ENCODE assay signal across 21 cellular contexts in the genomic region with DNA sequence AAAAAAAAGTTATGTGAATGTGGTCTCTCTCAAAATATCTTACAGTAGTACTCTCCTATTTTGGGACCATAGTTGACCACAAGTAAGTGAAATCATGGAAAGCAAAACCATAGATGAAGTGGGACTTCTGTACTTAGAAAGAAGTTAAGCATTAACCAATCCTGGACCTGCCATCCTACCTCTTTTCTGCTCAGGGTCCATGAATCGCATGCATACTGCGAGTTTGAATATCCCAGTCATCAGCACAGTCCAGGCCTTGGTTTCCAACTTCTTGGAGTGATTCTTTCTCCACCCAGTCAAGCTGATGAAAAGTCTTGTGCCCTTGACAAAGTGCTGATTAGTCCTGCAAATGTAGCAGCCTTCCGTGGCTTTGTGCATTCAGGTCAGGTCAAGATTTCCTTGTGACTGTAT. TPM values are rescaled to one million over a fixed set of nuclear protein-coding genes. Genes with fewer than 3 reads are reported as not detected.
DNase-seq lines count a peak whose midpoint lies in the region; ATAC-seq and FAIRE-seq lines count a peak whose summit lies in the region.
"Had no signal": no experiment of that assay in that cellular context is flagged by ENCODE, and none has a peak within 500 bp of the region (broad histone marks: within the 10 kb centered on the region; RNA-seq: fewer than 3 reads in every experiment).

No MANE protein-coding gene starts in this region.

- no peaks in the 10 kb centered on the region for H3K9me3 ChIP-seq in small intestine (ENCODE audit: control insufficient read depth, low read depth)
- H3K9me3 ChIP-seq: transverse colon had no signal

- H3K4me1 ChIP-seq in small intestine (ENCODE audit: control insufficient read depth in 2 of 2, insufficient read depth in 1 of 2, low read depth in 1 of 2, low read length in 1 of 2): peaks cover 0 to 3% of the 10 kb centered on the region in 2 donors

- H3K27ac Mint-ChIP-seq in natural killer cell treated with Interleukin-12 subunit alpha and Interleukin-12 subunit beta and Interleukin-15 and Interleukin-18, amount 100 ng/mL, for 72 hours: no peak overlapping the region
- H3K27ac Mint-ChIP-seq: activated CD4-positive, alpha-beta memory T cell treated with anti-CD3 and anti-CD28 coated beads, Interleukin-2, amount 10 ng/mL, durations not matched to agents 7 days and 5 days; activated naive CD4-positive, alpha-beta T cell treated with anti-CD3 and anti-CD28 coated beads, Interleukin-2, amount 50 U/mL, for 24 hours had no signal

- no peak for FAIRE-seq in small intestine (lab: Jason Lieb, UNC)

- H3K36me3 ChIP-seq in small intestine (ENCODE audit: control insufficient read depth in 2 of 2, insufficient read depth in 2 of 2, low read length in 2 of 2): no peaks in the 10 kb centered on the region
- H3K36me3 ChIP-seq: BLaER1 treated with 17β-estradiol and CSF1 and Interleukin-3, amounts not matched to agents 10 nM and 100 nM; transverse colon had no signal

- DNase-seq in HCEC 1CT: peak; percentile 41
- DNase-seq in RPMI7951 (ENCODE audit: low read depth): peak; percentile 79
- DNase-seq in glomerular visceral epithelial cell (ENCODE audit: extremely low spot score): peak; percentile 92
- peak; percentile 9 for DNase-seq in small intestine
- DNase-seq in natural killer cell treated with Interleukin-12 subunit alpha and Interleukin-12 subunit beta and Interleukin-15 and Interleukin-18, amount 100 ng/mL, for 72 hours (ENCODE audit: low spot score): no peak
- DNase-seq in inferior parietal cortex (ENCODE audit: extremely low spot score): no peak
- DNase-seq in activated CD4-positive, alpha-beta T cell treated with anti-CD3 and anti-CD28 coated beads for 1 hour: no peak
- DNase-seq in DMS79 treated with DMSO at 0.1 percent for 48 hours (lab: John Stamatoyannopoulos, UW): no peak
- DNase-seq: activated CD4-positive, alpha-beta memory T cell treated with anti-CD3 and anti-CD28 coated beads, Interleukin-2, amount 10 ng/mL, durations not matched to agents 7 days and 5 days; activated T-cell treated with anti-CD3 and anti-CD28 coated beads, Interleukin-2, amount 50 U/mL, for 48 hours; DMS 273 treated with DMSO at 0.1 percent for 48 hours; dorsolateral prefrontal cortex; MM.1S; NCI-H748 treated with DMSO at 0.1 percent for 48 hours; stimulated activated naive CD4-positive, alpha-beta T cell; transverse colon had no signal

- no peaks in the 10 kb centered on the region for H3K27me3 ChIP-seq in small intestine (ENCODE audit: control insufficient read depth in 2 of 2, insufficient read depth in 2 of 2, low read length in 2 of 2)
- H3K27me3 ChIP-seq: BLaER1 treated with 17β-estradiol and CSF1 and Interleukin-3, amounts not matched to agents 10 nM and 100 nM; dorsolateral prefrontal cortex; transverse colon had no signal

- no peaks in the 10 kb centered on the region for H3K27me3 Mint-ChIP-seq in natural killer cell treated with Interleukin-12 subunit alpha and Interleukin-12 subunit beta and Interleukin-15 and Interleukin-18, amount 100 ng/mL, for 72 hours
- H3K27me3 Mint-ChIP-seq: activated naive CD4-positive, alpha-beta T cell treated with anti-CD3 and anti-CD28 coated beads, Interleukin-2, amount 50 U/mL, for 24 hours had no signal

- WGBS in small intestine, 3 donors: 22 to 46% (median 29%) methylated on average over 3 of the region's 3 CpGs

- no peak overlapping the region for H3K4me3 Mint-ChIP-seq in natural killer cell treated with Interleukin-12 subunit alpha and Interleukin-12 subunit beta and Interleukin-15 and Interleukin-18, amount 100 ng/mL, for 72 hours
- H3K4me3 Mint-ChIP-seq: activated CD4-positive, alpha-beta memory T cell treated with anti-CD3 and anti-CD28 coated beads, Interleukin-2, amount 10 ng/mL, durations not matched to agents 7 days and 5 days; activated naive CD4-positive, alpha-beta T cell treated with anti-CD3 and anti-CD28 coated beads, Interleukin-2, amount 50 U/mL, for 24 hours; nephron had no signal

- H3K4me1 Mint-ChIP-seq in natural killer cell treated with Interleukin-12 subunit alpha and Interleukin-12 subunit beta and Interleukin-15 and Interleukin-18, amount 100 ng/mL, for 72 hours (ENCODE audit: low read depth in 2 of 2): no peaks in the 10 kb centered on the region
- H3K4me1 Mint-ChIP-seq: activated naive CD4-positive, alpha-beta T cell treated with anti-CD3 and anti-CD28 coated beads, Interleukin-2, amount 50 U/mL, for 24 hours had no signal

- H3K9me3 Mint-ChIP-seq in natural killer cell treated with Interleukin-12 subunit alpha and Interleukin-12 subunit beta and Interleukin-15 and Interleukin-18, amount 100 ng/mL, for 72 hours: no peaks in the 10 kb centered on the region
- H3K9me3 Mint-ChIP-seq: activated CD4-positive, alpha-beta memory T cell treated with anti-CD3 and anti-CD28 coated beads, Interleukin-2, amount 10 ng/mL, durations not matched to agents 7 days and 5 days; activated naive CD4-positive, alpha-beta T cell treated with anti-CD3 and anti-CD28 coated beads, Interleukin-2, amount 50 U/mL, for 24 hours had no signal

- no peak for ATAC-seq in natural killer cell treated with Interleukin-12 subunit alpha and Interleukin-12 subunit beta and Interleukin-15 and Interleukin-18, amount 100 ng/mL, for 72 hours
- ATAC-seq: esophagus mucosa, Panc1 had no signal

- H3K36me3 Mint-ChIP-seq in natural killer cell treated with Interleukin-12 subunit alpha and Interleukin-12 subunit beta and Interleukin-15 and Interleukin-18, amount 100 ng/mL, for 72 hours: no peaks in the 10 kb centered on the region
- H3K36me3 Mint-ChIP-seq: activated naive CD4-positive, alpha-beta T cell treated with anti-CD3 and anti-CD28 coated beads, Interleukin-2, amount 50 U/mL, for 24 hours had no signal

- H3K4me3 ChIP-seq in small intestine (ENCODE audit: low read depth in 1 of 2, low read length in 2 of 2): no peak overlapping the region
- H3K4me3 ChIP-seq: BLaER1 treated with 17β-estradiol and CSF1 and Interleukin-3, amounts not matched to agents 10 nM and 100 nM; dorsolateral prefrontal cortex; transverse colon had no signal

- H3K27ac ChIP-seq in small intestine (ENCODE audit: low read depth in 1 of 2, low read length in 1 of 2): no peak overlapping the region
- H3K27ac ChIP-seq: BLaER1 treated with 17β-estradiol and CSF1 and Interleukin-3, amounts not matched to agents 10 nM and 100 nM; transverse colon had no signal

RNA-seq across cellular contexts. Expression of gene RNF217, which starts 46.0 kb away (rescaled TPM):
- 8.0 and 10.3 TPM in 2 replicates for total RNA-seq in RPMI7951 (2014; rRNA removed; shearing (Covaris generic))
- 1 to 10 TPM in 1 of 3 donors, under 1 TPM in 2; 0.54 to 2.8 (median 0.67) TPM for polyA plus RNA-seq in small intestine
- 1 to 10 TPM; 1.4 to 3.6 TPM for total RNA-seq in natural killer cell treated with Interleukin-12 subunit alpha and Interleukin-12 subunit beta and Interleukin-15 and Interleukin-18, amount 100 ng/mL, for 72 hours

Comparison
In these comparisons a context has a peak if more than half of its experiments do, and no peak if none do; other contexts are left out.
1. DNase-seq: peak in HCEC 1CT (single experiment), RPMI7951 (single experiment), glomerular visceral epithelial cell (single experiment) and small intestine (single experiment); none in natural killer cell treated with Interleukin-12 subunit alpha and Interleukin-12 subunit beta and Interleukin-15 and Interleukin-18, amount 100 ng/mL, for 72 hours (single experiment), inferior parietal cortex (single experiment), activated CD4-positive, alpha-beta T cell treated with anti-CD3 and anti-CD28 coated beads for 1 hour (single experiment) and DMS79 treated with DMSO at 0.1 percent for 48 hours (single experiment).